18 cellular contexts compared by ENCODE assay signal in the genomic region with DNA sequence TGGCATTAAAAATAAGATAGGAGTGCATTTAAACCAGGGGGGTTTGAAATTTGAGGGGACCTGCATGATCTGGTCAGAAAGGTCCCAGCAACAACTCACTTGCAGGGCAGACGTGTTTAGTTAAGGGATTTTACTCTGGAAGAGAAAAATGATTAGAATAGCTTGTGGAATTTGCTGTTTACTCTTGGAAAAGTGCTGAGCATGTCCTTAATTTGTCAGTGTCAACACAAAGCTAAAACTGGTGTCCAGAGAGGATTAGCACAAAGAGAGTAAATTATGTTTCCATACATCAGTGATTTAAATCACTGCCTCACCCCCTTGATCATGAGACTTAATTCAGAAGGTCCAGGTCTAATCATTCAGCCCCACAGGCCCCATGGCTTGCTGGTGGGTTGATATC.
DNase-seq lines count a peak whose midpoint lies in the region; TF ChIP-seq lines count a peak whose summit lies in the region.
"Had no signal": no experiment of that assay in that cellular context is flagged by ENCODE, and none has a peak within 500 bp of the region (broad histone marks: within the 10 kb centered on the region; RNA-seq: fewer than 3 reads in every experiment).

No MANE protein-coding gene starts in this region.

- H3K27ac ChIP-seq in C4-2B (peak overlapping the region; percentile 87), VCaP (peak overlapping the region; percentile 74; the same call in 1 of the 2 replicates), thyroid gland (peak overlapping the region in 1 of 3 donors; percentile 41)
- H3K27ac ChIP-seq: BLaER1 had no signal

- peaks cover 48% of the 10 kb centered on the region for H3K4me1 Mint-ChIP-seq in nephron
- H3K4me1 Mint-ChIP-seq: B cell had no signal

- intact Hi-C loops in thyroid gland (cut with DNase I): no loop called here

- 39 to 61% methylated on average over 1 of the region's 1 CpG for WGBS in thyroid gland, 2 donors

- H3K9me3 Mint-ChIP-seq in nephron: no peaks in the 10 kb centered on the region
- H3K9me3 Mint-ChIP-seq: CD14-positive monocyte; CD4-positive, alpha-beta T cell; HFFc6 had no signal

- no peaks in the 10 kb centered on the region for H3K36me3 ChIP-seq in thyroid gland
- H3K36me3 ChIP-seq: BLaER1, HAP-1 had no signal

- peak overlapping the region; percentile 68 to 92 (median 80) for H3K27ac Mint-ChIP-seq in nephron
- H3K27ac Mint-ChIP-seq: B cell; CD4-positive, alpha-beta T cell; HFFc6 had no signal

- no peak for TF ChIP-seq POLR2A in thyroid gland (IDR thresholded peaks at IDR 0.05)

- H3K36me3 Mint-ChIP-seq in nephron (ENCODE audit: low read depth): no peaks in the 10 kb centered on the region
- H3K36me3 Mint-ChIP-seq: CD14-positive monocyte had no signal

- no peaks in the 10 kb centered on the region for H3K9me3 ChIP-seq in thyroid gland
- H3K9me3 ChIP-seq: BLaER1, HAP-1 had no signal

- DNase-seq in NCI-H1417 (lab: John Stamatoyannopoulos, UW) (no peak), RPMI8226 (no peak), thyroid gland (no peak)
- DNase-seq: Calu3; CD4-positive, alpha-beta T cell; COR-L47; DMS53; DMS79 treated with DMSO at 0.1 percent for 48 hours; GF-D8; GOT3; HFFc6 had no signal

- no peak overlapping the region for H3K4me3 Mint-ChIP-seq in nephron
- H3K4me3 Mint-ChIP-seq: B cell; CD14-positive monocyte; CD4-positive, alpha-beta T cell; HFFc6 had no signal

- H3K27me3 ChIP-seq in thyroid gland: no peaks in the 10 kb centered on the region
- H3K27me3 ChIP-seq: BLaER1 had no signal

- H3K27me3 Mint-ChIP-seq in nephron (ENCODE audit: low read depth): no peaks in the 10 kb centered on the region

- TF ChIP-seq CTCF in C4-2B (conservative IDR thresholded peaks at IDR 0.05) (no peak), VCaP (conservative IDR thresholded peaks at IDR 0.05) (no peak), nephron (IDR thresholded peaks at IDR 0.05; ENCODE audit: unreplicated experiment in 3 of 3) (no peak), thyroid gland (IDR thresholded peaks at IDR 0.05) (no peak)

- H3K4me3 ChIP-seq in thyroid gland (replicated peaks in 1 of 3): no peak overlapping the region
- H3K4me3 ChIP-seq: BLaER1, HAP-1 had no signal

- H3K4me1 ChIP-seq in thyroid gland: peaks cover 7% of the 10 kb centered on the region in 2 donors
- H3K4me1 ChIP-seq: HAP-1 had no signal
